In genomic region chr17:73740370-73740769, GRCh38 we compare ENCODE assay signal across 19 cellular contexts.
"Had no signal": no experiment of that assay in that cellular context is flagged by ENCODE, and none has a peak within 500 bp of the region (broad histone marks: within the 10 kb centered on the region; RNA-seq: fewer than 3 reads in every experiment).

No MANE protein-coding gene starts in this region.

- H3K27me3 ChIP-seq: right atrium auricular region, uterus had no signal

- H3K9me3 Mint-ChIP-seq: activated CD4-positive, alpha-beta memory T cell treated with anti-CD3 and anti-CD28 coated beads for 36 hours; activated T-helper 1 cell treated with anti-CD3 and anti-CD28 coated beads, Interleukin-12 subunit alpha, Interleukin-12 subunit beta, Interleukin-2, Interleukin-4 antibody, amounts not matched to agents 30 ng/mL and 10 ng/mL and 1 ng/mL, durations not matched to agents 14 hours and 24 hours and 36 hours; T-helper 2 cell treated with Interferon-gamma antibody and Interleukin-4, amounts not matched to agents 5 μg/mL and 100 μg/mL, for 36 hours had no signal

- ATAC-seq: activated CD4-positive, alpha-beta T cell treated with anti-CD3 and anti-CD28 coated beads for 36 hours; esophagus mucosa; stimulated activated naive CD8-positive, alpha-beta T cell treated with anti-CD3 and anti-CD28 coated beads, Interleukin-15, Interleukin-2, amounts not matched to agents 100 U/mL and 50 U/mL, for 24 hours; WTC11 had no signal

- H3K36me3 ChIP-seq: heart right ventricle, lower lobe of right lung, prostate gland, right atrium auricular region, tibial artery, uterus had no signal

- H3K4me3 ChIP-seq: heart right ventricle, lower lobe of right lung, prostate gland, right atrium auricular region, tibial artery, uterus had no signal

- H3K36me3 Mint-ChIP-seq: activated CD4-positive, alpha-beta memory T cell treated with anti-CD3 and anti-CD28 coated beads for 36 hours; activated naive CD8-positive, alpha-beta T cell had no signal

- H3K27ac Mint-ChIP-seq: activated CD4-positive, alpha-beta memory T cell treated with anti-CD3 and anti-CD28 coated beads for 36 hours; activated CD4-positive, alpha-beta T cell treated with anti-CD3 and anti-CD28 coated beads for 36 hours; activated naive CD8-positive, alpha-beta T cell; activated T-helper 1 cell treated with anti-CD3 and anti-CD28 coated beads, Interleukin-12 subunit alpha, Interleukin-12 subunit beta, Interleukin-2, Interleukin-4 antibody, amounts not matched to agents 30 ng/mL and 10 ng/mL and 1 ng/mL, durations not matched to agents 14 hours and 24 hours and 36 hours; T-helper 2 cell treated with Interferon-gamma antibody and Interleukin-4, amounts not matched to agents 5 μg/mL and 100 μg/mL, for 36 hours; WTC11 had no signal

- H3K4me3 Mint-ChIP-seq: activated CD4-positive, alpha-beta memory T cell treated with anti-CD3 and anti-CD28 coated beads for 36 hours; activated CD4-positive, alpha-beta T cell treated with anti-CD3 and anti-CD28 coated beads for 36 hours; activated naive CD8-positive, alpha-beta T cell; activated T-helper 1 cell treated with anti-CD3 and anti-CD28 coated beads, Interleukin-12 subunit alpha, Interleukin-12 subunit beta, Interleukin-2, Interleukin-4 antibody, amounts not matched to agents 30 ng/mL and 10 ng/mL and 1 ng/mL, durations not matched to agents 14 hours and 24 hours and 36 hours; T-helper 2 cell treated with Interferon-gamma antibody and Interleukin-4, amounts not matched to agents 5 μg/mL and 100 μg/mL, for 36 hours; WTC11 had no signal

- H3K4me1 ChIP-seq: prostate gland, right atrium auricular region, tibial artery, uterus had no signal

- H3K27ac ChIP-seq: lower lobe of right lung, prostate gland, tibial artery, uterus had no signal

- H3K9me3 ChIP-seq: lower lobe of right lung, prostate gland, right atrium auricular region, uterus had no signal

- DNase-seq: activated CD4-positive, alpha-beta memory T cell treated with anti-CD3 and anti-CD28 coated beads for 36 hours; activated CD4-positive, alpha-beta T cell treated with anti-CD3 and anti-CD28 coated beads for 36 hours; activated gamma-delta T cell treated with Interleukin-2 at 50 U/mL for 16 hours; activated T-cell treated with anti-CD3 and anti-CD28 coated beads for 4 hours; effector CD8-positive, alpha-beta T cell; heart right ventricle; lower lobe of right lung; stimulated activated CD4-positive, alpha-beta T cell treated with anti-CD3 and anti-CD28 coated beads, Interleukin-2, amount 100 ng/mL, for 24 hours; stimulated activated naive CD8-positive, alpha-beta T cell treated with anti-CD3 and anti-CD28 coated beads, Interleukin-15, Interleukin-2, amounts not matched to agents 100 U/mL and 50 U/mL, for 24 hours; substantia nigra; tibial artery; uterus had no signal

- H3K27me3 Mint-ChIP-seq: activated CD4-positive, alpha-beta memory T cell treated with anti-CD3 and anti-CD28 coated beads for 36 hours; activated CD4-positive, alpha-beta T cell treated with anti-CD3 and anti-CD28 coated beads for 36 hours had no signal
